16 cellular contexts compared by ENCODE assay signal in genomic region chr10:103905441-103905840, GRCh38. TPM values are rescaled to one million over a fixed set of nuclear protein-coding genes. Genes with fewer than 3 reads are reported as not detected.
DNase-seq lines count a peak whose midpoint lies in the region; ATAC-seq and TF ChIP-seq lines count a peak whose summit lies in the region.
"Had no signal": no experiment of that assay in that cellular context is flagged by ENCODE, and none has a peak within 500 bp of the region (broad histone marks: within the 10 kb centered on the region; RNA-seq: fewer than 3 reads in every experiment).

No MANE protein-coding gene starts in this region.

- no peak for TF ChIP-seq CTCF in nephron progenitor cell (IDR thresholded peaks at IDR 0.05)

- H3K4me1 Mint-ChIP-seq in T-cell (peaks cover 61 to 81% (median 77%) of the 10 kb centered on the region in 3 donors), nephron progenitor cell (peaks cover 21% of the 10 kb centered on the region)
- peaks cover 19% of the 10 kb centered on the region for H3K4me1 Mint-ChIP-seq in stimulated activated memory B cell treated with anti-CD40 and anti-IgM and Interleukin-4, amounts not matched to agents 10 μg/mL and 1 μg/mL and 100 μg/mL, for 72 hours

- no peaks in the 10 kb centered on the region for H3K27me3 Mint-ChIP-seq in T-cell
- no peaks in the 10 kb centered on the region for H3K27me3 Mint-ChIP-seq in nephron progenitor cell (ENCODE audit: low read depth, poor library complexity)
- H3K27me3 Mint-ChIP-seq in stimulated activated memory B cell treated with anti-CD40 and anti-IgM and Interleukin-4, amounts not matched to agents 10 μg/mL and 1 μg/mL and 100 μg/mL, for 72 hours: no peaks in the 10 kb centered on the region

- H3K9me3 Mint-ChIP-seq in T-cell (no peaks in the 10 kb centered on the region), nephron progenitor cell (no peaks in the 10 kb centered on the region)
- H3K9me3 Mint-ChIP-seq in stimulated activated memory B cell treated with anti-CD40 and anti-IgM and Interleukin-4, amounts not matched to agents 10 μg/mL and 1 μg/mL and 100 μg/mL, for 72 hours: no peaks in the 10 kb centered on the region

- no peak overlapping the region for H3K4me3 ChIP-seq in ectodermal cell (ENCODE audit: insufficient read depth, low read depth, low read length)
- H3K4me3 ChIP-seq: BLaER1 treated with 17β-estradiol and CSF1 and Interleukin-3, amounts not matched to agents 10 nM and 100 nM; cardiac muscle cell; smooth muscle cell had no signal

- no peaks in the 10 kb centered on the region for H3K9me3 ChIP-seq in ectodermal cell (ENCODE audit: control insufficient read depth, low read length)
- H3K9me3 ChIP-seq: BLaER1 treated with 17β-estradiol and CSF1 and Interleukin-3, amounts not matched to agents 10 nM and 100 nM had no signal

- in situ Hi-C loops in G401 (cut with HindIII; ENCODE audit: low sequenced_read_pairs): no loop called here

- WGBS in ectodermal cell, 2 experiments: 83 to 84% methylated on average over 4 of the region's 4 CpGs

- H3K36me3 Mint-ChIP-seq in T-cell (peaks cover 31% of the 10 kb centered on the region), nephron progenitor cell (ENCODE audit: low read depth) (peaks cover 24% of the 10 kb centered on the region)
- peaks cover 26% of the 10 kb centered on the region for H3K36me3 Mint-ChIP-seq in stimulated activated memory B cell treated with anti-CD40 and anti-IgM and Interleukin-4, amounts not matched to agents 10 μg/mL and 1 μg/mL and 100 μg/mL, for 72 hours

- H3K27ac Mint-ChIP-seq in T-cell: peak overlapping the region; percentile 71 to 75
- H3K27ac Mint-ChIP-seq in nephron progenitor cell: peak overlapping the region; percentile 66
- no peak overlapping the region for H3K27ac Mint-ChIP-seq in stimulated activated memory B cell treated with anti-CD40 and anti-IgM and Interleukin-4, amounts not matched to agents 10 μg/mL and 1 μg/mL and 100 μg/mL, for 72 hours

- H3K4me3 Mint-ChIP-seq in T-cell (no peak overlapping the region), nephron progenitor cell (no peak overlapping the region)
- no peak overlapping the region for H3K4me3 Mint-ChIP-seq in stimulated activated memory B cell treated with anti-CD40 and anti-IgM and Interleukin-4, amounts not matched to agents 10 μg/mL and 1 μg/mL and 100 μg/mL, for 72 hours

- peak overlapping the region; percentile 38 for H3K27ac ChIP-seq in ectodermal cell (ENCODE audit: insufficient read depth, low read depth, low read length, poor library complexity, severe bottlenecking)
- H3K27ac ChIP-seq: BLaER1 treated with 17β-estradiol and CSF1 and Interleukin-3, amounts not matched to agents 10 nM and 100 nM; cardiac muscle cell had no signal

- CTCF ChIA-PET in T-cell (lab: Charles Lee): no interaction called here

- H3K4me1 ChIP-seq in ectodermal cell (ENCODE audit: control insufficient read depth, insufficient read depth, low read length): peaks cover 15% of the 10 kb centered on the region

- POLR2A ChIA-PET in T-cell (lab: Charles Lee): interaction anchor here in 1 of 2 donors (0.6 kb wide), 1 partner anchor 11 kb away, joined by 4 read pairs; no protein-coding TSS in a partner anchor

- DNase-seq in G401 (ENCODE audit: low spot score) (peak; percentile 95), T-cell (no peak), nephron progenitor cell (no peak), HCEC 1CT (no peak)
- DNase-seq: activated naive CD4-positive, alpha-beta T cell; NCI-H1092; NCI-H226; posterior cingulate gyrus; stimulated activated naive CD4-positive, alpha-beta T cell had no signal

- no peaks in the 10 kb centered on the region for H3K27me3 ChIP-seq in ectodermal cell (ENCODE audit: control insufficient read depth, insufficient read depth, low read length, poor library complexity, severe bottlenecking)
- H3K27me3 ChIP-seq: BLaER1 treated with 17β-estradiol and CSF1 and Interleukin-3, amounts not matched to agents 10 nM and 100 nM; cardiac muscle cell had no signal

- ATAC-seq in T-cell (replicated peaks in 1 of 4): no peak
- no peak for ATAC-seq in GM21528 (IDR thresholded peaks at IDR 0.05; ENCODE audit: low FRiP score, unreplicated experiment)
- no peak for ATAC-seq in GM19328 (IDR thresholded peaks at IDR 0.05; ENCODE audit: unreplicated experiment)
- no peak for ATAC-seq in stimulated activated memory B cell treated with anti-CD40 and anti-IgM and Interleukin-4, amounts not matched to agents 10 μg/mL and 1 μg/mL and 100 μg/mL, for 72 hours

- H3K36me3 ChIP-seq in ectodermal cell (ENCODE audit: control insufficient read depth, insufficient read depth, low read length): no peaks in the 10 kb centered on the region

RNA-seq across cellular contexts. Expression of gene STN1, which starts 12.5 kb away (rescaled TPM):
- 24.1 and 28.7 TPM in 2 replicates for total RNA-seq in G401 (2014; rRNA removed; shearing (Covaris generic))
- 10 to 100 TPM; 37.6 to 47.5 (median 41.8) TPM for total RNA-seq in T-cell
- 15.6 TPM for polyA plus RNA-seq in ectodermal cell (2013, experiment 1 of 4)
- polyA plus RNA-seq in ectodermal cell (2013, experiment 2 of 4): 15.8 TPM
- polyA plus RNA-seq in ectodermal cell (2013, experiment 3 of 4): 18.7 TPM
- 19.2 TPM for polyA plus RNA-seq in ectodermal cell (2013, experiment 4 of 4)

RNA-seq across cellular contexts. Expression of gene SH3PXD2A, which starts 50.1 kb away (rescaled TPM):
- total RNA-seq in G401 (2014; rRNA removed; shearing (Covaris generic)): 11.0 and 19.1 TPM in 2 replicates
- 10 to 100 TPM in 2 of 5 donors, 1 to 10 TPM in 3; 5.8 to 11.8 (median 9.8) TPM for total RNA-seq in T-cell
- polyA plus RNA-seq in ectodermal cell (2013, experiment 1 of 4): 11.2 TPM
- polyA plus RNA-seq in ectodermal cell (2013, experiment 2 of 4): 11.7 TPM
- 8.0 TPM for polyA plus RNA-seq in ectodermal cell (2013, experiment 3 of 4)
- polyA plus RNA-seq in ectodermal cell (2013, experiment 4 of 4): 9.7 TPM
